Comparison of ENCODE assay signal across 21 cellular contexts in the genomic region with DNA sequence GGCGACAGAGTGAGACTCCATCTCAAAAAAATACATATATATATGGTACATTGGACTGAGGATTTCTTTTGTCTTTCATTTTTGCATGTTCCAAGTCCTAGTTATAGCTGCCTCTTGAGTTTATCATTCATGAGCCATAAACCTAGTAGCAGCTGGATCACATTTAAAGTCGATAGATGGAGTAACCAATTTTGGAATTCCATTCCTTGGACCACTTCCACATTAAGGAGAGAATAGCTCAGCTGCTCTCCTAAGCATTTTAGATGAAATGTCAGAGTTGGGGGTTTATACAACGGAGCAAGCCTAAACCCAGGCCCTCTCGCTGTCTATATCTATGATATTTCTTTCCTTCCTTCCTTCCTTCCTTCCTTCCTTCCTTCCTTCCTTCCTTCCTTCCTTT.
DNase-seq lines count a peak whose midpoint lies in the region; ATAC-seq and TF ChIP-seq lines count a peak whose summit lies in the region.
"Had no signal": no experiment of that assay in that cellular context is flagged by ENCODE, and none has a peak within 500 bp of the region (broad histone marks: within the 10 kb centered on the region; RNA-seq: fewer than 3 reads in every experiment).

No MANE protein-coding gene starts in this region.

- H3K9me3 ChIP-seq in SK-N-MC (ENCODE audit: low read depth, low read length) (no peaks in the 10 kb centered on the region), BE2C (no peaks in the 10 kb centered on the region)
- H3K9me3 ChIP-seq: BLaER1 had no signal

- intact Hi-C loops in posterior vena cava (cut with DNase I): no loop called here

- H3K36me3 ChIP-seq in SK-N-MC (ENCODE audit: insufficient read depth, low read length) (peaks cover 21% of the 10 kb centered on the region), BE2C (no peaks in the 10 kb centered on the region)
- H3K36me3 ChIP-seq: BLaER1 had no signal

- H3K4me3 ChIP-seq in SK-N-MC (peak overlapping the region; percentile 43; the same call in 1 of the 2 replicates), fibroblast of mammary gland (ENCODE audit: control insufficient read depth, low read depth, low read length) (no peak overlapping the region), BE2C (ENCODE audit: low read depth, low read length) (no peak overlapping the region)
- H3K4me3 ChIP-seq: BLaER1 had no signal

- H3K9ac ChIP-seq in SK-N-MC (ENCODE audit: insufficient read length): peak overlapping the region; percentile 67
- H3K9ac ChIP-seq: BLaER1 had no signal

- DNase-seq in NOMO-1 treated with DMSO at 0.1 percent for 48 hours (lab: John Stamatoyannopoulos, UW; ENCODE audit: unreplicated experiment): peak; percentile 12
- no peak for DNase-seq in NOMO-1 treated with dmso at 0.1 percent for 144 hours (lab: John Stamatoyannopoulos, UW; ENCODE audit: unreplicated experiment)
- DNase-seq in SK-N-MC (ENCODE audit: low read depth, low spot score): peak; percentile 93
- DNase-seq in fibroblast of mammary gland (ENCODE audit: low read depth): peak; percentile 22
- DNase-seq in posterior vena cava (ENCODE audit: low spot score): no peak
- no peak for DNase-seq in BE2C
- DNase-seq: CD4-positive, alpha-beta T cell; COR-L47; EL; GF-D8; KBM-7; NCI-H1105; NCI-H146; NCI-H2029 treated with DMSO at 0.1 percent for 48 hours; NCI-H226; NCI-H510A treated with DMSO at 0.1 percent for 48 hours; NCI-H748 treated with DMSO at 0.1 percent for 48 hours had no signal

- H3K27me3 ChIP-seq in BE2C: no peaks in the 10 kb centered on the region
- H3K27me3 ChIP-seq: BLaER1 had no signal

- no peak for ATAC-seq in HG02885 (IDR thresholded peaks at IDR 0.05; ENCODE audit: poor library complexity, unreplicated experiment)
- ATAC-seq in HG03095 (IDR thresholded peaks at IDR 0.05; ENCODE audit: unreplicated experiment): no peak
- ATAC-seq: Panc1 had no signal

- TF ChIP-seq CTCF in fibroblast of mammary gland (conservative IDR thresholded peaks at IDR 0.05; ENCODE audit: control insufficient read depth, insufficient read depth, low read depth, low read length) (no peak), BE2C (IDR thresholded peaks at IDR 0.05; ENCODE audit: low read depth, low read length) (no peak)

- H3K4me1 ChIP-seq in BE2C: no peaks in the 10 kb centered on the region
- H3K4me1 ChIP-seq: BLaER1 had no signal

- peak overlapping the region; percentile 99 for H3K27ac ChIP-seq in SK-N-MC
- H3K27ac ChIP-seq: BLaER1 had no signal

Comparison
In these comparisons a context has a peak if more than half of its experiments do, and no peak if none do; other contexts are left out.
1. DNase-seq: peak in NOMO-1 treated with DMSO at 0.1 percent for 48 hours (single experiment), SK-N-MC (single experiment) and fibroblast of mammary gland (single experiment); none in NOMO-1 treated with dmso at 0.1 percent for 144 hours (single experiment), posterior vena cava (single experiment) and BE2C (single experiment).